8 cellular contexts compared by ENCODE assay signal in the genomic region with DNA sequence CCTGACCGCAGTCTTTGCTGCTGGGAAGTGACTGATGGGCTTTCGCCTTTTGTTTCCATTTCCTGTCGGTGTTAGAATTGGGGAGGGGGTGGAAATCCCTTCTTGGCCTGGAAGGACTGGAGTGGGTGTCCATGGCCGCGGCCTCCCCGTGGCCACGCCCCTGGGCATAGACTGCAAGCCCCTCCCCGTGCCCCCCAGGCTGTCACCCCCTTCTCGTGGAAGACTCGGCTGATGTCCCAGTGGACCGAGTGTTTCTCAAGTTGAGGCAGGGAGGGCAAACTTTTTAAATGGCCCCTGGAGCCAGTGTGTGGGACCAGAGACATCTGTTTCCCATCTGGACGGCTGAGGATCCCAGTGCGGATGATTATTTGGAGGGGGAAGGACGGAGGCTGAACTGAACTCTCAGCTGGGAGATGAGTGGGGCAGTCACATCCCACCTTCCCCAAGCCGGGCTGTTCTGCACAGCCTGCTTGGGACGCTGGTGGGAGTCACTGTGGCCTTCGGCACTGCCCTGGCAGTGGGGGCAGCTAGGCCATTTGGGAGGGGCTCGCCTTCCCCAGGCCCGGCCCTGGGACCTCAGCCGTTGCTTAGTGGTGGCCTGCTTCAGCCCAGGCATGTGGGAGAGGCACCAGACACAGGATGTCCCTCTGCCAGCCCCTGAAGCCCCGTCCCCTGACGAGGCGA. TPM values are rescaled to one million over a fixed set of nuclear protein-coding genes. Genes with fewer than 3 reads are reported as not detected.
DNase-seq lines count a peak whose midpoint lies in the region; TF ChIP-seq lines count a peak whose summit lies in the region.

No MANE protein-coding gene starts in this region.

- no peaks in the 10 kb centered on the region for H3K27me3 ChIP-seq in Karpas-422 (ENCODE audit: low read length)
- no peaks in the 10 kb centered on the region for H3K27me3 ChIP-seq in colonic mucosa

- peak overlapping the region; percentile 100 for H3K4me3 ChIP-seq in Karpas-422 (ENCODE audit: low read length)
- H3K4me3 ChIP-seq in colonic mucosa = peak overlapping the region; percentile 97

- peak overlapping the region; percentile 97 for H3K4me2 ChIP-seq in Karpas-422 (ENCODE audit: low read depth, low read length, poor library complexity, severe bottlenecking)

- H3K9me3 ChIP-seq in Karpas-422 (ENCODE audit: low read length) (no peaks in the 10 kb centered on the region), colonic mucosa (no peaks in the 10 kb centered on the region)

- H3K27ac Mint-ChIP-seq in mesothelial cell of epicardium = peak overlapping the region; percentile 94

- H3K36me3 ChIP-seq in Karpas-422 (ENCODE audit: insufficient read depth, low read length) = peaks cover 9% of the 10 kb centered on the region; the same call in 1 of the 2 replicates
- no peaks in the 10 kb centered on the region for H3K36me3 ChIP-seq in colonic mucosa

- peak overlapping the region; percentile 95 for H3K4me3 Mint-ChIP-seq in mesothelial cell of epicardium

- H3K36me3 Mint-ChIP-seq in mesothelial cell of epicardium = peaks cover 4% of the 10 kb centered on the region

- H3K4me1 Mint-ChIP-seq in mesothelial cell of epicardium = peaks cover 20% of the 10 kb centered on the region

- H3K79me2 ChIP-seq in Karpas-422 (ENCODE audit: low read length) = peaks cover 55% of the 10 kb centered on the region

- intact Hi-C loops in colonic mucosa (cut with DNase I) = no loop called here

- H3K27ac ChIP-seq in Karpas-422 (ENCODE audit: low read length) (peak overlapping the region; percentile 88), colonic mucosa (peak overlapping the region; percentile 86)

- peaks cover 54% of the 10 kb centered on the region for H3K4me1 ChIP-seq in Karpas-422 (ENCODE audit: low read length)
- H3K4me1 ChIP-seq in colonic mucosa = peaks cover 32% of the 10 kb centered on the region

- H3K9me3 Mint-ChIP-seq in mesothelial cell of epicardium = no peaks in the 10 kb centered on the region

- H3K9ac ChIP-seq in Karpas-422 (ENCODE audit: low read length) = peak overlapping the region; percentile 98
- peak overlapping the region; percentile 82 to 97 for H3K9ac ChIP-seq in colonic mucosa (ENCODE audit: low read depth in 2 of 2, low read length in 2 of 2)

- H2AFZ ChIP-seq in Karpas-422 (ENCODE audit: low read length) = no peak overlapping the region

- no peak for TF ChIP-seq CTCF in colonic mucosa (IDR thresholded peaks at IDR 0.05)
- no peak for TF ChIP-seq CTCF in mesothelial cell of epicardium (IDR thresholded peaks at IDR 0.05; ENCODE audit: unreplicated experiment)

- peak; percentile 80 for DNase-seq in AG08395 (ENCODE audit: low spot score)
- peak; percentile 41 for DNase-seq in Karpas-422
- no peak for DNase-seq in colonic mucosa
- DNase-seq in mesothelial cell of epicardium (ENCODE audit: low spot score in 2 of 2, unreplicated experiment in 2 of 2) = no peak
- DNase-seq in stimulated activated CD4-positive, alpha-beta T cell treated with anti-CD3 and anti-CD28 coated beads, Interleukin-15, amount 100 ng/mL, for 24 hours = no peak
- DNase-seq in stimulated activated CD4-positive, alpha-beta T cell treated with anti-CD3 and anti-CD28 coated beads, Interleukin-2, amount 100 ng/mL, for 24 hours = no peak
- no peak for DNase-seq in activated CD4-positive, alpha-beta T cell treated with anti-CD3 and anti-CD28 coated beads for 1 hour
- DNase-seq in NCI-H1092 treated with DMSO at 0.1 percent for 48 hours (lab: John Stamatoyannopoulos, UW) = no peak

- no peaks in the 10 kb centered on the region for H3K9me2 ChIP-seq in Karpas-422 (replicated peaks; ENCODE audit: insufficient read depth, low read length)

- H4K20me1 ChIP-seq in Karpas-422 (ENCODE audit: insufficient read depth, low read depth, low read length) = peaks cover 71% of the 10 kb centered on the region

- no peaks in the 10 kb centered on the region for H3K27me3 Mint-ChIP-seq in mesothelial cell of epicardium (ENCODE audit: low read depth)

RNA-seq across cellular contexts. Expression of gene CD81, which starts 1.6 kb away (rescaled TPM):
- 356 and 467 TPM in 2 replicates for total RNA-seq in Karpas-422 (2014; rRNA removed; shearing (Covaris generic); ENCODE audit: low replicate concordance)
- total RNA-seq in colonic mucosa (100 to 1,000 TPM; 185 to 208 TPM), mesothelial cell of epicardium (409 to 415 TPM (median 410 TPM) in 3 replicates)

RNA-seq across cellular contexts. Expression of gene TSSC4, which starts 21.9 kb away (rescaled TPM):
- 25.3 and 47.5 TPM in 2 replicates for total RNA-seq in Karpas-422 (2014; rRNA removed; shearing (Covaris generic); ENCODE audit: low replicate concordance)
- total RNA-seq in colonic mucosa (10 to 100 TPM; 35.6 to 59.0 TPM), mesothelial cell of epicardium (79.3 to 84.7 TPM (median 82.2 TPM) in 3 replicates)

Comparison
In these comparisons a context has a peak if more than half of its experiments do, and no peak if none do; other contexts are left out.
1. DNase-seq: peak in AG08395 (single experiment) and Karpas-422 (single experiment); none in colonic mucosa (single experiment), mesothelial cell of epicardium (0 of 2), stimulated activated CD4-positive, alpha-beta T cell treated with anti-CD3 and anti-CD28 coated beads, Interleukin-15, amount 100 ng/mL, for 24 hours (single experiment), stimulated activated CD4-positive, alpha-beta T cell treated with anti-CD3 and anti-CD28 coated beads, Interleukin-2, amount 100 ng/mL, for 24 hours (0 of 2), activated CD4-positive, alpha-beta T cell treated with anti-CD3 and anti-CD28 coated beads for 1 hour (single experiment) and NCI-H1092 treated with DMSO at 0.1 percent for 48 hours (single experiment).